Comparison of ENCODE assay signal across 8 cellular contexts in the genomic region with DNA sequence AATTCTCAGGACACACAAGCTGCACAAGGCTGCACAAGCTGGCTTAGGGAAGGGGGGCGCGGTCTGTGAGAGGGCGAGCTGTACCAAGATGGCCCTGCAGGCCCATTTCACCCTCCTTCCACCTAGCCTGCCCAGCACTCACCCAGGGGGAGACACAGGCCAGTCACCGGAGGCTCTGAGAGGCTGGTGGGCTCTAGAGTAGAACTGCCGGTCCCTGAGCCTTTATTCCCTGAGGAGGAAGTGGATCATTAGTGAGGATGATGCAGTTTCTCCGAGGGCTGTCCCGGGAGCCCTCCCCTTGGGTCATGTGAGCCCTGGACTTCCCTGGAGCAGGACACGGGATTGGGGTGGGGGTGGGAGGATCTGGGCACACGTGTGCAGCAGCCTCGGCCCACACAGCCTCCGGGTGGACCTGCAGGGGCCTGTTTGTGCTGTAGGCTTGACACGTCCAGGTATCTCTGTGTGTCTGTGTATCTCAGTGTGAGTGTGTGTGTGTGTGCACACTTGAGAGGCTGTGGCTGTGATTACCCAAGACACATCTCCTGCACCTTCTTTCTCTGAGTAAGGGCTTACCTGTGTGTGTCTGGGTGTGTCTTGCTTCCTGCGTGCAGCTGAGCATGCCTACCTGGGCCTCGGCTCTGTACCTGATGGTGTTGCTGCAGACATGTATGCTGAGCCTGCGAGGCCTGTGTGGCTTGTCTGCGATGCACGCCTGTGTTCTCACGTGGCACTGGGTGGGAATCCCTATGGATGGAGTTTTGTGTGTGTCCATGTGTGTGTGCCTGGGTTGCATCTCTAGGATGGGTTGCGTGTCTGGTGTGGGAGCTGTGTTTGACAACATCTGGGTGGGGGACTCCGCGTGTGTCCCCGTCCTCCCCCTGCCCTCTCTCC. TPM values are rescaled to one million over a fixed set of nuclear protein-coding genes. Genes with fewer than 3 reads are reported as not detected.
DNase-seq lines count a peak whose midpoint lies in the region; ATAC-seq and TF ChIP-seq lines count a peak whose summit lies in the region.

A gene (minus strand): TSS at position 195 of the 891 bp plus-strand sequence. CDS start 328 bp downstream, outside the sequence.

- H3K27me3 ChIP-seq in CD4-positive, alpha-beta T cell (ENCODE audit: control insufficient read depth, insufficient read depth, low read length), result no peaks in the 10 kb centered on the region
- H3K27me3 ChIP-seq in SJCRH30 (no peaks in the 10 kb centered on the region), fibroblast of lung (ENCODE audit: control insufficient read depth, insufficient read depth, low read length) (peaks cover 3% of the 10 kb centered on the region)

- H3K4me2 ChIP-seq in fibroblast of lung (ENCODE audit: extremely low read depth, insufficient read depth, low read length), result no peak within 1 kb of the TSS

- H3K27ac Mint-ChIP-seq in CD4-positive, alpha-beta T cell, result peak within 1 kb of the TSS; percentile 86
- peak within 1 kb of the TSS; percentile 57 for H3K27ac Mint-ChIP-seq in neural crest cell (ENCODE audit: unreplicated experiment)

- H3K9me3 ChIP-seq in CD4-positive, alpha-beta T cell (ENCODE audit: control insufficient read depth, low read length), result no peaks in the 10 kb centered on the region
- H3K9me3 ChIP-seq in SJCRH30 (replicated peaks), result no peaks in the 10 kb centered on the region
- H3K9me3 ChIP-seq in fibroblast of lung (ENCODE audit: control insufficient read depth, insufficient read depth, low read depth, low read length), result no peaks in the 10 kb centered on the region

- H3K36me3 ChIP-seq in SJCRH30 (no peaks in the 10 kb centered on the region), fibroblast of lung (ENCODE audit: control insufficient read depth, insufficient read depth, low read length) (no peaks in the 10 kb centered on the region)

- in situ Hi-C loops in G401 (cut with HindIII; ENCODE audit: low sequenced_read_pairs), result no loop called here
- in situ Hi-C loops in ACHN (cut with HindIII; ENCODE audit: low pct_ligation_motif_present, low pct_unique_long_range_greater_than_20kb, low sequenced_read_pairs), result no loop called here

- ATAC-seq in CD4-positive, alpha-beta T cell (ENCODE audit: poor library complexity), result peak; percentile 15
- no peak for ATAC-seq in HG02571 (IDR thresholded peaks at IDR 0.05; ENCODE audit: unreplicated experiment)

- TF ChIP-seq CTCF in CD4-positive, alpha-beta T cell (IDR thresholded peaks at IDR 0.05), result no peak
- TF ChIP-seq CTCF in fibroblast of lung (conservative IDR thresholded peaks at IDR 0.05 in 1 of 2, IDR thresholded peaks at IDR 0.05 in 1 of 2; ENCODE audit: low read depth in 1 of 2, low read length in 2 of 2), result no peak
- no peak for TF ChIP-seq CTCF in neural crest cell (conservative IDR thresholded peaks at IDR 0.05)

- peak within 1 kb of the TSS; percentile 53 for H3K27ac ChIP-seq in CD4-positive, alpha-beta T cell (ENCODE audit: low read depth, low read length)
- H3K27ac ChIP-seq in SJCRH30, result no peak within 1 kb of the TSS
- no peak within 1 kb of the TSS for H3K27ac ChIP-seq in fibroblast of lung (ENCODE audit: insufficient read depth, low read length)

- H3K4me3 ChIP-seq in SJCRH30 (peak within 1 kb of the TSS; percentile 32), fibroblast of lung (replicated peaks in 1 of 4; ENCODE audit: control extremely low read depth in 1 of 4, insufficient read depth in 1 of 4, low read depth in 3 of 4, low read length in 4 of 4) (peak within 1 kb of the TSS in 1 of 4 experiments; percentile 2)

- H3K4me3 Mint-ChIP-seq in CD4-positive, alpha-beta T cell, result peak within 1 kb of the TSS; percentile 87
- no peak within 1 kb of the TSS for H3K4me3 Mint-ChIP-seq in neural crest cell

- CTCF ChIA-PET in CD4-positive, alpha-beta T cell (lab: Charles Lee), result interaction anchor here (0.9 kb wide), 1 partner anchor 16 kb away, joined by 3 read pairs; no protein-coding TSS in a partner anchor

- no peaks in the 10 kb centered on the region for H4K20me1 ChIP-seq in fibroblast of lung (ENCODE audit: control insufficient read depth, extremely low read depth, insufficient read depth, low read length)

- H2AFZ ChIP-seq in fibroblast of lung (ENCODE audit: low read length), result peak within 1 kb of the TSS; percentile 29

- H3K79me2 ChIP-seq in fibroblast of lung (ENCODE audit: control insufficient read depth, insufficient read depth, low read length), result no peaks in the 10 kb centered on the region

- DNase-seq in CD4-positive, alpha-beta T cell, result no peak
- DNase-seq in SJCRH30 (no peak), fibroblast of lung (ENCODE audit: low read depth in 2 of 2) (no peak), neural crest cell (ENCODE audit: low read depth, low spot score) (no peak), cerebellar nuclear complex (lab: John Stamatoyannopoulos, UW) (no peak), G401 (ENCODE audit: low spot score) (no peak), ACHN (no peak)

- H3K27me3 Mint-ChIP-seq in CD4-positive, alpha-beta T cell, result no peaks in the 10 kb centered on the region
- H3K27me3 Mint-ChIP-seq in neural crest cell (ENCODE audit: low read depth), result peaks cover 7% of the 10 kb centered on the region

- peaks cover 23% of the 10 kb centered on the region for H3K4me1 Mint-ChIP-seq in CD4-positive, alpha-beta T cell (ENCODE audit: low read depth)
- peaks cover 4% of the 10 kb centered on the region for H3K4me1 Mint-ChIP-seq in neural crest cell

- intact Hi-C loops in CD4-positive, alpha-beta T cell (cut with DNase I, micrococcal nuclease), result loop anchor here in 1 of 2 experiments (2.0 kb wide), 1 partner anchor 19 kb away; a partner anchor contains a TSS

- no peaks in the 10 kb centered on the region; the same call in 1 of the 2 replicates for H3K4me1 ChIP-seq in SJCRH30
- peaks cover 2% of the 10 kb centered on the region for H3K4me1 ChIP-seq in fibroblast of lung (ENCODE audit: control insufficient read depth, extremely low read depth, insufficient read depth, low read length)

- H3K36me3 Mint-ChIP-seq in CD4-positive, alpha-beta T cell (ENCODE audit: low read depth), result peaks cover 11% of the 10 kb centered on the region
- no peaks in the 10 kb centered on the region for H3K36me3 Mint-ChIP-seq in neural crest cell (ENCODE audit: low read depth)

- POLR2A ChIA-PET in CD4-positive, alpha-beta T cell (lab: Charles Lee), result interaction anchor here (1.0 to 1.4 kb wide), 4 partner anchors 10 to 49 kb away, joined by 3 to 4 read pairs (median 3); a partner anchor contains a TSS

- no peaks in the 10 kb centered on the region for H3K9me3 Mint-ChIP-seq in CD4-positive, alpha-beta T cell
- no peaks in the 10 kb centered on the region for H3K9me3 Mint-ChIP-seq in neural crest cell

- H3K9ac ChIP-seq in fibroblast of lung (ENCODE audit: insufficient read depth, low read length), result no peak within 1 kb of the TSS

RNA-seq across cellular contexts. Expression of the gene that starts here (rescaled TPM):
- total RNA-seq in CD4-positive, alpha-beta T cell, result 10 to 100 TPM; 13.4 to 15.3 TPM
- 0.75 and 2.4 TPM in 2 replicates for total RNA-seq in SJCRH30 (2014; rRNA removed; shearing (Covaris generic))
- total RNA-seq in fibroblast of lung, result 1.2 and 2.6 TPM in 2 replicates
- polyA plus RNA-seq in fibroblast of lung, result 0.19 and 2.2 TPM in 2 replicates
- polyA plus RNA-seq in fibroblast of lung (2012), result 0.33 and 2.7 TPM in 2 replicates
- 11.8 TPM in 1 of 2 replicates, not detected in the other for polyA minus RNA-seq in fibroblast of lung (ENCODE audit: low replicate concordance)
- total RNA-seq in neural crest cell, result 1.2 and 2.5 TPM in 2 replicates
- not detected in 2 replicates for total RNA-seq in G401 (2014; rRNA removed; shearing (Covaris generic))
